Comparison of ENCODE assay signal across 1 cellular context in genomic region chr6:139327038-139327437, GRCh38.
TF ChIP-seq lines count a peak whose summit lies in the region.

No MANE protein-coding gene starts in this region.

TF ChIP-seq in GM12878, 131 proteins besides CTCF, POLR2A, EP300 and RAD21 (continued from another document):
- TF ChIP-seq, protein P1, sequence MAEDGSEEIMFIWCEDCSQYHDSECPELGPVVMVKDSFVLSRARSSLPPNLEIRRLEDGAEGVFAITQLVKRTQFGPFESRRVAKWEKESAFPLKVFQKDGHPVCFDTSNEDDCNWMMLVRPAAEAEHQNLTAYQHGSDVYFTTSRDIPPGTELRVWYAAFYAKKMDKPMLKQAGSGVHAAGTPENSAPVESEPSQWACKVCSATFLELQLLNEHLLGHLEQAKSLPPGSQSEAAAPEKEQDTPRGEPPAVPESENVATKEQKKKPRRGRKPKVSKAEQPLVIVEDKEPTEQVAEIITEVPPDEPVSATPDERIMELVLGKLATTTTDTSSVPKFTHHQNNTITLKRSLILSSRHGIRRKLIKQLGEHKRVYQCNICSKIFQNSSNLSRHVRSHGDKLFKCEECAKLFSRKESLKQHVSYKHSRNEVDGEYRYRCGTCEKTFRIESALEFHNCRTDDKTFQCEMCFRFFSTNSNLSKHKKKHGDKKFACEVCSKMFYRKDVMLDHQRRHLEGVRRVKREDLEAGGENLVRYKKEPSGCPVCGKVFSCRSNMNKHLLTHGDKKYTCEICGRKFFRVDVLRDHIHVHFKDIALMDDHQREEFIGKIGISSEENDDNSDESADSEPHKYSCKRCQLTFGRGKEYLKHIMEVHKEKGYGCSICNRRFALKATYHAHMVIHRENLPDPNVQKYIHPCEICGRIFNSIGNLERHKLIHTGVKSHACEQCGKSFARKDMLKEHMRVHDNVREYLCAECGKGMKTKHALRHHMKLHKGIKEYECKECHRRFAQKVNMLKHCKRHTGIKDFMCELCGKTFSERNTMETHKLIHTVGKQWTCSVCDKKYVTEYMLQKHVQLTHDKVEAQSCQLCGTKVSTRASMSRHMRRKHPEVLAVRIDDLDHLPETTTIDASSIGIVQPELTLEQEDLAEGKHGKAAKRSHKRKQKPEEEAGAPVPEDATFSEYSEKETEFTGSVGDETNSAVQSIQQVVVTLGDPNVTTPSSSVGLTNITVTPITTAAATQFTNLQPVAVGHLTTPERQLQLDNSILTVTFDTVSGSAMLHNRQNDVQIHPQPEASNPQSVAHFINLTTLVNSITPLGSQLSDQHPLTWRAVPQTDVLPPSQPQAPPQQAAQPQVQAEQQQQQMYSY (CRISPR knock-in tag; IDR thresholded peaks at IDR 0.05) = no peak
- TF ChIP-seq CUX1 (IDR thresholded peaks at IDR 0.05; ENCODE audit: insufficient replicate concordance, low read depth, low read length) = no peak
- TF ChIP-seq FOXM1 (IDR thresholded peaks at IDR 0.05; ENCODE audit: low read depth, low read length) = 0 out of 2 replicates have a peak, but pooled peaks have one; percentile 31
- TF ChIP-seq SRF (IDR thresholded peaks at IDR 0.05; ENCODE audit: low read depth in 2 of 2, low read length in 2 of 2) = no peak
